In the genomic region with DNA sequence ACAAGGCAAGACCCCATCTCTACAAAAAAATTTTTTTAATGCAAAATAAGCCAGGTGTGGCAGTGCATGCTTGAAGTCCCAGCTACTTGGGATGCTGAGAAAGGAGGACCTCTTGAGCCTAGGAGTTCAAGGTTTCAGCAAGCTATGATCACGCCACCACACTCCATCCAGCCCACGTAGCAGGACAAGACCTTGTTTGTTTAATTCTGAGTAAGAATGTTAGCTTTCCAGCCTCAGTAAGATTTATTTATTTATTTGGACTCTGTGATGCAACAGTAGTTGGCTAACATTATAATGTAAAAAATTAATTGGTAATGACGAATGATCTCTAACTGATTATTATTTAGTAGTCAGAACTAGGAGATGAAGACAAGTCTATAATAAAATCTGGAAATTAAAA, we compare ENCODE assay signal across 24 cellular contexts.
"Had no signal": no experiment of that assay in that cellular context is flagged by ENCODE, and none has a peak within 500 bp of the region (broad histone marks: within the 10 kb centered on the region; RNA-seq: fewer than 3 reads in every experiment).

No MANE protein-coding gene starts in this region.

- H3K4me3 Mint-ChIP-seq: activated B cell treated with CpG ODN at 0.5 μM for 24 hours; activated CD4-positive, alpha-beta T cell treated with anti-CD3 and anti-CD28 coated beads, Interleukin-2, amount 10 ng/mL, durations not matched to agents 7 days and 5 days; activated CD8-positive, alpha-beta T cell treated with anti-CD3 and anti-CD28 coated beads for 36 hours; activated naive CD8-positive, alpha-beta T cell treated with anti-CD3 and anti-CD28 coated beads, Interleukin-2, amount 10 ng/mL, durations not matched to agents 7 days and 5 days; activated T-cell treated with anti-CD3 and anti-CD28 coated beads, Interleukin-2, amount 50 U/mL, for 72 hours had no signal

- H3K27ac Mint-ChIP-seq: activated B cell treated with CpG ODN at 0.5 μM for 24 hours; activated CD4-positive, alpha-beta T cell treated with anti-CD3 and anti-CD28 coated beads, Interleukin-2, amount 10 ng/mL, durations not matched to agents 7 days and 5 days; activated CD8-positive, alpha-beta T cell treated with anti-CD3 and anti-CD28 coated beads for 36 hours; activated naive CD8-positive, alpha-beta T cell treated with anti-CD3 and anti-CD28 coated beads, Interleukin-2, amount 10 ng/mL, durations not matched to agents 7 days and 5 days; activated T-cell treated with anti-CD3 and anti-CD28 coated beads, Interleukin-2, amount 50 U/mL, for 72 hours; activated T-helper 2 cell treated with anti-CD3 and anti-CD28 coated beads, Interferon-gamma antibody, Interleukin-2, Interleukin-4, amounts not matched to agents 10 μg/mL and 5 μg/mL and 100 μg/mL, durations not matched to agents 14 hours and 24 hours and 36 hours had no signal

- H3K9me3 ChIP-seq: adrenal gland, MG63, SJSA1 had no signal

- DNase-seq: activated B cell treated with CpG ODN at 0.5 μM for 24 hours; activated CD4-positive, alpha-beta T cell treated with anti-CD3 and anti-CD28 coated beads, Interleukin-2, amount 10 ng/mL, durations not matched to agents 7 days and 5 days; activated CD8-positive, alpha-beta memory T cell treated with anti-CD3 and anti-CD28 coated beads, Interleukin-2, amount 50 U/mL, for 4 hours; activated CD8-positive, alpha-beta T cell treated with anti-CD3 and anti-CD28 coated beads for 36 hours; activated naive CD4-positive, alpha-beta T cell treated with anti-CD3 and anti-CD28 coated beads, Interleukin-2, amount 50 U/mL, for 16 hours; activated naive CD8-positive, alpha-beta T cell treated with anti-CD3 and anti-CD28 coated beads, Interleukin-2, amount 10 ng/mL, durations not matched to agents 7 days and 5 days; activated T-cell treated with anti-CD3 and anti-CD28 coated beads, Interleukin-2, amount 50 U/mL, for 72 hours; aorta; central memory CD4-positive, alpha-beta T cell; MG63; NCI-H1105; NCI-H1436; NCI-H1694 treated with DMSO at 0.1 percent for 48 hours; NCI-H2029 treated with DMSO at 0.1 percent for 48 hours; NCI-H510A treated with DMSO at 0.1 percent for 48 hours; NCI-H69; PC-3; SHP77; SW 1271; T-helper 9 cell had no signal

- H3K9me3 Mint-ChIP-seq: activated B cell treated with CpG ODN at 0.5 μM for 24 hours; activated CD4-positive, alpha-beta T cell treated with anti-CD3 and anti-CD28 coated beads, Interleukin-2, amount 10 ng/mL, durations not matched to agents 7 days and 5 days; activated CD8-positive, alpha-beta T cell treated with anti-CD3 and anti-CD28 coated beads for 36 hours; activated naive CD8-positive, alpha-beta T cell treated with anti-CD3 and anti-CD28 coated beads, Interleukin-2, amount 10 ng/mL, durations not matched to agents 7 days and 5 days; activated T-cell treated with anti-CD3 and anti-CD28 coated beads, Interleukin-2, amount 50 U/mL, for 72 hours; activated T-helper 2 cell treated with anti-CD3 and anti-CD28 coated beads, Interferon-gamma antibody, Interleukin-2, Interleukin-4, amounts not matched to agents 10 μg/mL and 5 μg/mL and 100 μg/mL, durations not matched to agents 14 hours and 24 hours and 36 hours had no signal

- H3K27me3 Mint-ChIP-seq: activated B cell treated with CpG ODN at 0.5 μM for 24 hours; activated CD4-positive, alpha-beta T cell treated with anti-CD3 and anti-CD28 coated beads, Interleukin-2, amount 10 ng/mL, durations not matched to agents 7 days and 5 days; activated CD8-positive, alpha-beta T cell treated with anti-CD3 and anti-CD28 coated beads for 36 hours; activated naive CD8-positive, alpha-beta T cell treated with anti-CD3 and anti-CD28 coated beads, Interleukin-2, amount 10 ng/mL, durations not matched to agents 7 days and 5 days had no signal

- ATAC-seq: activated CD8-positive, alpha-beta T cell treated with anti-CD3 and anti-CD28 coated beads for 36 hours; activated T-cell treated with anti-CD3 and anti-CD28 coated beads, Interleukin-2, amount 50 U/mL, for 72 hours; PC-3; SK-N-SH treated with all-trans-retinoic acid at 6 μM for 48 hours had no signal
